ENCODE assay signal across 8 cellular contexts in the genomic region with DNA sequence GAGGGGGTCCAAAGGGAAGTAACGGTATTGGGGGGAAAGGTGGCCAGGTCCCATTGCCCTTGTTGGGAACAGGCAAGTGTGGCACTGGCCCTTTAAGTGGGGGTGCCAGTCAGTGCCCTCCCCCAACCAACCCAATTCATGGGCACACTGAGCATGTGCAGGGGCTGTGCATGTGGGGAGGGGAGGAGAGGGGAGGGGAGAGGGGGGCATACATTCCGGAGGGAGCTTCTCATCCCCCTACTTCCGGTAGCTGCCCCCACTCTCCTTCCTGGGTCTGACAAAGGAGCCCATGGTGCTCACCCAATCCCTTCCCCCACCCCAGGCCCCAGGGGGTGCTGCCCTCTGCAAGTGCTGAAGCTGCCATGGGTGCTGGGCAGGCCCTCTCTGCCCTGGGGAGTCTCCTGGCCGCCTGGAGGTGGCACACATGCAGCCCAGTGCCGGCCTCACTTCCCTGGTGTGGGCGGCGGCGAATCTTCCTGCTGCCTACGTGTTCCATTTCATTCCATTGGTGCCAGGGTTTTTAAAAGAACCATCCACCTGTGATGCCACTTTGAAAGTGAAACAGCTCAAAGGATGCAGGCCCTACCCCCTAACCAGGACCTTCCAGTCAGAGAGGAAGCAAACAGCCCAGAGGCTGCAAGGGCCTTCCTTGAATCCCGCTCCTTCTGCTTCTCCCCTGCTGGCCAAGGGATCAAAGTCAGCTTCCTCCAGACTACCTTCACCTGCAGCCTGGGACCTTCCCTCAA. TPM values are rescaled to one million over a fixed set of nuclear protein-coding genes. Genes with fewer than 3 reads are reported as not detected.
A peak's percentile ranks its signal among the peaks of the same experiment; 100 is the strongest.
DNase-seq lines count a peak whose midpoint lies in the region; ATAC-seq, FAIRE-seq and TF ChIP-seq lines count a peak whose summit lies in the region.

No MANE protein-coding gene starts in this region.

- H3K9me3 ChIP-seq in RWPE2 (ENCODE audit: severe bottlenecking) (no peaks in the 10 kb centered on the region), heart left ventricle (no peaks in the 10 kb centered on the region), vagina (no peaks in the 10 kb centered on the region)

- no peaks in the 10 kb centered on the region for H3K27me3 Mint-ChIP-seq in activated naive CD8-positive, alpha-beta T cell

- H3K27ac Mint-ChIP-seq in activated naive CD8-positive, alpha-beta T cell, result peak overlapping the region; percentile 88

- DNase-seq in GM19239 (ENCODE audit: insufficient read length, low spot score), result peak; percentile 46
- DNase-seq in RWPE2 (ENCODE audit: low spot score), result peak; percentile 98
- peak; percentile 67 to 83 (median 77) for DNase-seq in heart left ventricle
- DNase-seq in posterior cingulate gyrus, result peak; percentile 78 to 98 (median 84)
- DNase-seq in vagina (ENCODE audit: extremely low spot score in 2 of 2), result no peak
- DNase-seq in NCI-H748 treated with DMSO at 0.1 percent for 48 hours (lab: John Stamatoyannopoulos, UW), result no peak

- H3K27ac ChIP-seq in RWPE2 (ENCODE audit: poor library complexity, severe bottlenecking) (peak overlapping the region; percentile 98), heart left ventricle (peak overlapping the region; percentile 77 to 93 (median 84)), vagina (peak overlapping the region; percentile 98)

- H3K27me3 ChIP-seq in RWPE2 (ENCODE audit: insufficient read depth, poor library complexity, severe bottlenecking) (no peaks in the 10 kb centered on the region), heart left ventricle (no peaks in the 10 kb centered on the region), vagina (no peaks in the 10 kb centered on the region)

- whole genome bisulfite sequencing in heart left ventricle, 4 donors, result 40 to 65% (median 42%) methylated on average over 2 to 10 of the region's 10 CpGs

- H3K36me3 ChIP-seq in RWPE2 (ENCODE audit: low read depth) (no peaks in the 10 kb centered on the region), heart left ventricle (peaks cover 0 to 8% (median 0%) of the 10 kb centered on the region in 9 donors), vagina (peaks cover 0 to 8% of the 10 kb centered on the region in 2 donors)

- H3K4me3 ChIP-seq in RWPE2 (ENCODE audit: severe bottlenecking) (peak overlapping the region; percentile 37), heart left ventricle (peak overlapping the region in 10 of 12 donors; percentile 13 to 48 (median 38)), vagina (peak overlapping the region; percentile 40 to 43)

- ATAC-seq in RWPE2 (ENCODE audit: low read depth) (peak; percentile 59), heart left ventricle (peak; percentile 83 to 90 (median 88))

- peaks cover 29% of the 10 kb centered on the region for H3K4me1 ChIP-seq in RWPE2 (ENCODE audit: insufficient read depth, poor library complexity, severe bottlenecking)
- peaks cover 0 to 38% (median 28%) of the 10 kb centered on the region in 12 donors for H3K4me1 ChIP-seq in heart left ventricle
- H3K4me1 ChIP-seq in vagina, result peaks cover 50% of the 10 kb centered on the region

- H3K4me1 Mint-ChIP-seq in activated naive CD8-positive, alpha-beta T cell (ENCODE audit: low read depth), result peaks cover 21% of the 10 kb centered on the region

- H3K4me3 Mint-ChIP-seq in activated naive CD8-positive, alpha-beta T cell, result peak overlapping the region; percentile 76

- TF ChIP-seq POLR2A in heart left ventricle (IDR thresholded peaks at IDR 0.05) (peak in 1 of 2 donors; percentile 7), vagina (IDR thresholded peaks at IDR 0.05) (no peak)

- H3K9me3 Mint-ChIP-seq in activated naive CD8-positive, alpha-beta T cell (ENCODE audit: low read depth), result no peaks in the 10 kb centered on the region

- TF ChIP-seq CTCF in RWPE2 (IDR thresholded peaks at IDR 0.05; ENCODE audit: poor library complexity, severe bottlenecking), result peak; percentile 36
- peak in 2 of 12 donors; percentile 14 to 30 for TF ChIP-seq CTCF in heart left ventricle (IDR thresholded peaks at IDR 0.05)
- TF ChIP-seq CTCF in vagina (IDR thresholded peaks at IDR 0.05), result no peak

- FAIRE-seq in A204.1 (lab: Jason Lieb, UNC), result peak; percentile 9
- peak; percentile 82 for FAIRE-seq in GM19239 (lab: Jason Lieb, UNC)

- intact Hi-C loops in heart left ventricle (cut with DNase I), result no loop called here
- intact Hi-C loops in posterior cingulate gyrus (cut with DNase I), result no loop called here
- intact Hi-C loops in vagina (cut with DNase I), result no loop called here

- no peaks in the 10 kb centered on the region for H3K36me3 Mint-ChIP-seq in activated naive CD8-positive, alpha-beta T cell

RNA-seq across cellular contexts. Expression of a gene that starts 11.0 kb away (rescaled TPM):
- total RNA-seq in heart left ventricle (1 to 10 TPM; 3.9 to 7.5 (median 5.7) TPM), vagina (9.8 TPM)
- polyA plus RNA-seq in heart left ventricle, result 1 to 10 TPM; 3.4 to 6.4 TPM

RNA-seq across cellular contexts. Expression of a gene that starts 24.4 kb away (rescaled TPM):
- total RNA-seq in heart left ventricle (10 to 100 TPM; 14.4 to 28.7 (median 22.5) TPM), vagina (27.5 TPM)
- polyA plus RNA-seq in heart left ventricle, result 10 to 100 TPM; 11.9 to 12.4 TPM

RNA-seq across cellular contexts. Expression of a gene that starts 37.2 kb away (rescaled TPM):
- total RNA-seq in heart left ventricle (1 to 10 TPM; 4.1 to 9.8 (median 6.3) TPM), vagina (18.9 TPM)
- 1 to 10 TPM; 3.3 to 8.8 TPM for polyA plus RNA-seq in heart left ventricle

RNA-seq across cellular contexts. Expression of a gene that starts 40.4 kb away (rescaled TPM):
- 100 to 1,000 TPM; 102 to 207 (median 123) TPM for total RNA-seq in heart left ventricle
- polyA plus RNA-seq in heart left ventricle, result 100 to 1,000 TPM in 1 of 2 donors, 10 to 100 TPM in 1; 92.8 to 105 TPM
- total RNA-seq in vagina, result 34.1 TPM

RNA-seq across cellular contexts. Expression of a gene that starts 49.0 kb away (rescaled TPM):
- total RNA-seq in heart left ventricle, result 10 to 100 TPM in 5 of 9 donors, 1 to 10 TPM in 4; 6.4 to 52.8 (median 10.3) TPM
- 1 to 10 TPM; 5.4 to 7.8 TPM for polyA plus RNA-seq in heart left ventricle
- 22.1 TPM for total RNA-seq in vagina

Comparison
In these comparisons a context has a peak if more than half of its experiments do, and no peak if none do; other contexts are left out.
1. DNase-seq: peak in GM19239 (single experiment), RWPE2 (single experiment), heart left ventricle (5 of 5) and posterior cingulate gyrus (10 of 10); none in vagina (0 of 2) and NCI-H748 treated with DMSO at 0.1 percent for 48 hours (single experiment).
2. Peak in every context shown above with its lines, with median percentiles within 50 percentile points of each other: H3K27ac ChIP-seq and H3K4me3 ChIP-seq.